ENCODE assay signal across 22 cellular contexts in genomic region chr22:42714768-42715430, GRCh38. TPM values are rescaled to one million over a fixed set of nuclear protein-coding genes. Genes with fewer than 3 reads are reported as not detected.
DNase-seq lines count a peak whose midpoint lies in the region; ATAC-seq and TF ChIP-seq lines count a peak whose summit lies in the region.
"Had no signal": no experiment of that assay in that cellular context is flagged by ENCODE, and none has a peak within 500 bp of the region (broad histone marks: within the 10 kb centered on the region; RNA-seq: fewer than 3 reads in every experiment).

No MANE protein-coding gene starts in this region.

- TF ChIP-seq CTCF in DOHH2 (IDR thresholded peaks at IDR 0.05; ENCODE audit: low read depth, low read length, poor library complexity, severe bottlenecking): no peak
- no peak for TF ChIP-seq CTCF in brain microvascular endothelial cell (IDR thresholded peaks at IDR 0.05; ENCODE audit: low read depth, low read length, missing control alignments)
- no peak for TF ChIP-seq CTCF in mesothelial cell of epicardium (IDR thresholded peaks at IDR 0.05; ENCODE audit: unreplicated experiment)

- H3K36me3 Mint-ChIP-seq in mesothelial cell of epicardium: no peaks in the 10 kb centered on the region
- H3K36me3 Mint-ChIP-seq: activated CD8-positive, alpha-beta memory T cell treated with anti-CD3 and anti-CD28 coated beads, Interleukin-2, amount 10 ng/mL, durations not matched to agents 7 days and 5 days; activated naive CD8-positive, alpha-beta T cell treated with anti-CD3 and anti-CD28 coated beads, Interleukin-2, amount 10 ng/mL, durations not matched to agents 7 days and 5 days had no signal

- peaks cover 10% of the 10 kb centered on the region for H3K9me3 ChIP-seq in DOHH2 (ENCODE audit: control insufficient read depth, insufficient read depth, low read length)
- H3K9me3 ChIP-seq: body of pancreas, psoas muscle, testis had no signal

- in situ Hi-C loops in brain microvascular endothelial cell (cut with HindIII; ENCODE audit: low pct_ligation_motif_present, low sequenced_read_pairs): no loop called here

- H3K4me2 ChIP-seq in DOHH2 (ENCODE audit: low read length): peak overlapping the region; percentile 85

- peaks cover 22% of the 10 kb centered on the region for H3K27me3 Mint-ChIP-seq in mesothelial cell of epicardium (ENCODE audit: low read depth)

- H3F3A ChIP-seq in DOHH2 (ENCODE audit: control insufficient read depth, insufficient read depth): peaks cover 45% of the 10 kb centered on the region

- no peak overlapping the region for H3K4me3 Mint-ChIP-seq in mesothelial cell of epicardium
- H3K4me3 Mint-ChIP-seq: activated CD8-positive, alpha-beta memory T cell treated with anti-CD3 and anti-CD28 coated beads, Interleukin-2, amount 10 ng/mL, durations not matched to agents 7 days and 5 days; activated naive CD8-positive, alpha-beta T cell treated with anti-CD3 and anti-CD28 coated beads, Interleukin-2, amount 10 ng/mL, durations not matched to agents 7 days and 5 days; CD14-positive monocyte; effector memory CD8-positive, alpha-beta T cell had no signal

- H4K20me1 ChIP-seq in DOHH2 (ENCODE audit: control insufficient read depth, insufficient read depth, low read depth, low read length): no peaks in the 10 kb centered on the region; the same call in 1 of the 2 replicates

- no peaks in the 10 kb centered on the region for H3K27me3 ChIP-seq in DOHH2 (ENCODE audit: control insufficient read depth, low read length)
- no peaks in the 10 kb centered on the region for H3K27me3 ChIP-seq in brain microvascular endothelial cell (replicated peaks)
- H3K27me3 ChIP-seq: body of pancreas, testis had no signal

- peaks cover 89% of the 10 kb centered on the region for H3K4me1 ChIP-seq in DOHH2 (ENCODE audit: control insufficient read depth, low read length)

- H3K36me3 ChIP-seq in DOHH2 (ENCODE audit: control insufficient read depth, low read length) (peaks cover 33% of the 10 kb centered on the region), brain microvascular endothelial cell (replicated peaks) (no peaks in the 10 kb centered on the region)

- H3K79me2 ChIP-seq in DOHH2 (ENCODE audit: control insufficient read depth, low read length): peaks cover 76% of the 10 kb centered on the region

- H3K27ac ChIP-seq in DOHH2 (ENCODE audit: low read depth, low read length) (peak overlapping the region; percentile 97), brain microvascular endothelial cell (no peak overlapping the region)
- H3K27ac ChIP-seq: body of pancreas, psoas muscle, testis had no signal

- intact Hi-C loops in sciatic nerve (cut with DNase I): no loop called here

- peak; percentile 22 for DNase-seq in HT-29 (ENCODE audit: low spot score)
- peak; percentile 42 for DNase-seq in brain microvascular endothelial cell
- no peak for DNase-seq in mesothelial cell of epicardium (ENCODE audit: low spot score in 2 of 2, unreplicated experiment in 2 of 2)
- no peak for DNase-seq in hepatic stellate cell (ENCODE audit: low spot score)
- no peak for DNase-seq in sciatic nerve (ENCODE audit: low spot score)
- DNase-seq in NCI-H82 treated with DMSO at 0.1 percent for 48 hours (lab: John Stamatoyannopoulos, UW; ENCODE audit: unreplicated experiment): no peak
- no peak for DNase-seq in dedifferentiated amniotic fluid mesenchymal stem cell (ENCODE audit: extremely low spot score)
- DNase-seq: activated CD4-positive, alpha-beta T cell treated with anti-CD3 and anti-CD28 coated beads for 48 hours; activated CD8-positive, alpha-beta memory T cell treated with anti-CD3 and anti-CD28 coated beads, Interleukin-2, amount 10 ng/mL, durations not matched to agents 7 days and 5 days; activated naive CD8-positive, alpha-beta T cell treated with anti-CD3 and anti-CD28 coated beads, Interleukin-2, amount 10 ng/mL, durations not matched to agents 7 days and 5 days; body of pancreas; effector memory CD8-positive, alpha-beta T cell; MV-4-11; NCI-H1694 treated with DMSO at 0.1 percent for 48 hours; psoas muscle; small intestine; stimulated activated CD4-positive, alpha-beta T cell treated with anti-CD3 and anti-CD28 coated beads, Interleukin-2, amount 100 ng/mL, for 24 hours; stimulated activated naive CD4-positive, alpha-beta T cell; T-helper 1 cell; testis had no signal

- H3K4me3 ChIP-seq in DOHH2 (ENCODE audit: low read length) (no peak overlapping the region), brain microvascular endothelial cell (ENCODE audit: low read depth, low read length) (no peak overlapping the region)
- H3K4me3 ChIP-seq: body of pancreas, psoas muscle, testis had no signal

- no peaks in the 10 kb centered on the region for H3K9me2 ChIP-seq in DOHH2 (replicated peaks; ENCODE audit: control insufficient read depth, low read length)

- peak overlapping the region; percentile 56 for H3K27ac Mint-ChIP-seq in mesothelial cell of epicardium
- H3K27ac Mint-ChIP-seq: activated CD8-positive, alpha-beta memory T cell treated with anti-CD3 and anti-CD28 coated beads, Interleukin-2, amount 10 ng/mL, durations not matched to agents 7 days and 5 days; activated naive CD8-positive, alpha-beta T cell treated with anti-CD3 and anti-CD28 coated beads, Interleukin-2, amount 10 ng/mL, durations not matched to agents 7 days and 5 days; CD14-positive monocyte; effector memory CD8-positive, alpha-beta T cell had no signal

- H3K4me1 Mint-ChIP-seq in mesothelial cell of epicardium: peaks cover 27% of the 10 kb centered on the region

- H3K9me3 Mint-ChIP-seq in mesothelial cell of epicardium: peaks cover 2% of the 10 kb centered on the region
- H3K9me3 Mint-ChIP-seq: activated naive CD8-positive, alpha-beta T cell treated with anti-CD3 and anti-CD28 coated beads, Interleukin-2, amount 10 ng/mL, durations not matched to agents 7 days and 5 days; effector memory CD8-positive, alpha-beta T cell had no signal

- ATAC-seq in sciatic nerve: no peak
- ATAC-seq: activated CD8-positive, alpha-beta memory T cell treated with anti-CD3 and anti-CD28 coated beads, Interleukin-2, amount 10 ng/mL, durations not matched to agents 7 days and 5 days; body of pancreas; effector memory CD8-positive, alpha-beta T cell; psoas muscle had no signal

RNA-seq across cellular contexts. Expression of gene A4GALT, which starts 5.8 kb away (rescaled TPM):
- 36.6 and 49.2 TPM in 2 replicates for total RNA-seq in HT-29 (2014; rRNA removed; shearing (Covaris generic))
- total RNA-seq in mesothelial cell of epicardium: 0.67 to 0.84 TPM (median 0.82 TPM) in 3 replicates
- total RNA-seq in sciatic nerve: 106 TPM
- total RNA-seq: activated naive CD8-positive, alpha-beta T cell treated with anti-CD3 and anti-CD28 coated beads, Interleukin-2, amount 10 ng/mL, durations not matched to agents 7 days and 5 days had no signal

Comparison
In these comparisons a context has a peak if more than half of its experiments do, and no peak if none do; other contexts are left out.
1. DNase-seq: peak in HT-29 (single experiment) and brain microvascular endothelial cell (single experiment); none in mesothelial cell of epicardium (0 of 2), hepatic stellate cell (single experiment), sciatic nerve (single experiment), NCI-H82 treated with DMSO at 0.1 percent for 48 hours (single experiment) and dedifferentiated amniotic fluid mesenchymal stem cell (single experiment).
2. RNA of gene A4GALT, which starts 5.8 kb away (total RNA-seq): 106 TPM in sciatic nerve (single experiment) and 36.6 to 49.2 TPM in HT-29; 0.67 to 0.84 TPM in mesothelial cell of epicardium; every median in the first group is over 10 times any median in the second.